ENCODE assay signal across 1 cellular context in genomic region chr11:3710485-3711259, GRCh38.
TF ChIP-seq lines count a peak whose summit lies in the region.

No MANE protein-coding gene starts in this region.

TF ChIP-seq in H1, 55 proteins besides CTCF, POLR2A, EP300 and RAD21:
- TF ChIP-seq GABPA (IDR thresholded peaks at IDR 0.05; ENCODE audit: borderline replicate concordance, insufficient read depth, low read length) (no peak), KDM1A (IDR thresholded peaks at IDR 0.05; ENCODE audit: borderline replicate concordance, low read length) (0 out of 2 replicates have a peak, but pooled peaks have one; percentile 41)
